In the genomic region with DNA sequence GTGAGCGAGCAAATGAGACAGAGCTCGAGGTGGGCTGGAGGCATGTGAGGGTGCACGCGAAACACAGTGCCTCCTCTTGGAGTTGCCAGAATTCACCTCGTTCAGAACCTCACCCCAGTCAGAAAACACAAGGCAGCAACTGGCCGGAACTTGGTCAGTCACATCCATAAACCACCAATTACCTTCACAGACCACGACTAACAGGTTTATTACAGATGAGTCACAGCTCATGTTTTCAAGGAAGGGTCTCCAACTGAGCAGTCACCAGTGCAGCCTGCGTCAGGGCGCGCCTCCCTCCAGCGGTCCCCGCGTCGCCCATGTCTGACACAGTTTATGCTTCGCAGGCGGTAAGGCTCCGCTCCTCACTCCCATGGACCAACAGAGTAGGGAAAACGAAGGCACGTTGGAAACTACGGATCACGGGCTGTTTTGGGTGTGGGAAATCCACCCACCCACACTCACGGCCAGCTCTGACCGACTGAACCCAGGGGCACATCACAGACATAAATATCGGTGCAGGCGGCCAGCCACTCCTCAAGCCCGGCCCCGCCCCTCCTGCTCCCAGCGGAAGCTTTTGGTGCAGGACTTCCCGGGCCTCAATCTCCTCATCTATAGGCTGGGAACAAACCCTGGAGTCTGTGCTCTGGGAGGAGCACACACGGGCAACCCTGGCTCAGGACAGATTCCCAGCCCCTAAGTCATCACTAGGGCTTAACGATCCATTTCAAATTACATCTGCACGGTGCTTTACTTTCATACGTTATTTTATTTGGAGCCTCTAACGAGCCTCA, we compare ENCODE assay signal across 11 cellular contexts.
DNase-seq lines count a peak whose midpoint lies in the region; ATAC-seq and FAIRE-seq lines count a peak whose summit lies in the region.
"Had no signal": no experiment of that assay in that cellular context is flagged by ENCODE, and none has a peak within 500 bp of the region (broad histone marks: within the 10 kb centered on the region; RNA-seq: fewer than 3 reads in every experiment).

No MANE protein-coding gene starts in this region.

- H3K4me2 ChIP-seq in skeletal muscle satellite cell (ENCODE audit: low read length): peak overlapping the region; percentile 81

- no peak for FAIRE-seq in RCC 7860 (lab: Jason Lieb, UNC)

- intact Hi-C loops in activated CD4-positive, alpha-beta memory T cell treated with anti-CD3 and anti-CD28 coated beads for 36 hours (cut with micrococcal nuclease): no loop called here
- intact Hi-C loops in naive thymus-derived CD4-positive, alpha-beta T cell (cut with micrococcal nuclease): no loop called here

- peaks cover 83% of the 10 kb centered on the region for H3K4me1 Mint-ChIP-seq in activated CD4-positive, alpha-beta memory T cell treated with anti-CD3 and anti-CD28 coated beads for 36 hours (ENCODE audit: low read depth)
- peaks cover 72% of the 10 kb centered on the region for H3K4me1 Mint-ChIP-seq in activated CD4-positive, alpha-beta memory T cell treated with anti-CD3 and anti-CD28 coated beads, Interleukin-2, amount 10 ng/mL, durations not matched to agents 7 days and 5 days
- peaks cover 56 to 91% (median 80%) of the 10 kb centered on the region in 7 donors for H3K4me1 Mint-ChIP-seq in naive thymus-derived CD4-positive, alpha-beta T cell

- POLR2A ChIA-PET in activated CD4-positive, alpha-beta memory T cell treated with anti-CD3 and anti-CD28 coated beads for 36 hours (lab: Charles Lee): no interaction called here
- POLR2A ChIA-PET in activated CD4-positive, alpha-beta memory T cell treated with anti-CD3 and anti-CD28 coated beads, Interleukin-2, amount 10 ng/mL, durations not matched to agents 7 days and 5 days (lab: Charles Lee): no interaction called here
- POLR2A ChIA-PET in naive thymus-derived CD4-positive, alpha-beta T cell (lab: Charles Lee): interaction anchor here (0.6 kb wide), 1 partner anchor 106 kb away, joined by 3 read pairs; no protein-coding TSS in a partner anchor

- H3K36me3 Mint-ChIP-seq in activated CD4-positive, alpha-beta memory T cell treated with anti-CD3 and anti-CD28 coated beads for 36 hours: peaks cover 11% of the 10 kb centered on the region
- H3K36me3 Mint-ChIP-seq in activated CD4-positive, alpha-beta memory T cell treated with anti-CD3 and anti-CD28 coated beads, Interleukin-2, amount 10 ng/mL, durations not matched to agents 7 days and 5 days (ENCODE audit: low read depth): peaks cover 35% of the 10 kb centered on the region
- peaks cover 0 to 15% (median 0%) of the 10 kb centered on the region in 5 donors for H3K36me3 Mint-ChIP-seq in naive thymus-derived CD4-positive, alpha-beta T cell

- H3K4me3 Mint-ChIP-seq in activated CD4-positive, alpha-beta memory T cell treated with anti-CD3 and anti-CD28 coated beads for 36 hours: no peak overlapping the region
- no peak overlapping the region for H3K4me3 Mint-ChIP-seq in activated CD4-positive, alpha-beta memory T cell treated with anti-CD3 and anti-CD28 coated beads, Interleukin-2, amount 10 ng/mL, durations not matched to agents 7 days and 5 days
- peak overlapping the region in 5 of 10 donors; percentile 30 to 58 (median 41) for H3K4me3 Mint-ChIP-seq in naive thymus-derived CD4-positive, alpha-beta T cell
- H3K4me3 Mint-ChIP-seq: activated B cell treated with CpG ODN at 0.5 μM for 24 hours had no signal

- no peaks in the 10 kb centered on the region for H3K27me3 Mint-ChIP-seq in activated CD4-positive, alpha-beta memory T cell treated with anti-CD3 and anti-CD28 coated beads for 36 hours
- H3K27me3 Mint-ChIP-seq in activated CD4-positive, alpha-beta memory T cell treated with anti-CD3 and anti-CD28 coated beads, Interleukin-2, amount 10 ng/mL, durations not matched to agents 7 days and 5 days: no peaks in the 10 kb centered on the region
- no peaks in the 10 kb centered on the region for H3K27me3 Mint-ChIP-seq in naive thymus-derived CD4-positive, alpha-beta T cell
- H3K27me3 Mint-ChIP-seq: activated B cell treated with CpG ODN at 0.5 μM for 24 hours had no signal

- H3K9me3 Mint-ChIP-seq in activated CD4-positive, alpha-beta memory T cell treated with anti-CD3 and anti-CD28 coated beads for 36 hours: no peaks in the 10 kb centered on the region
- no peaks in the 10 kb centered on the region for H3K9me3 Mint-ChIP-seq in activated CD4-positive, alpha-beta memory T cell treated with anti-CD3 and anti-CD28 coated beads, Interleukin-2, amount 10 ng/mL, durations not matched to agents 7 days and 5 days
- H3K9me3 Mint-ChIP-seq in naive thymus-derived CD4-positive, alpha-beta T cell: no peaks in the 10 kb centered on the region
- H3K9me3 Mint-ChIP-seq: activated B cell treated with CpG ODN at 0.5 μM for 24 hours had no signal

- no peak for DNase-seq in activated CD4-positive, alpha-beta memory T cell treated with anti-CD3 and anti-CD28 coated beads for 36 hours
- DNase-seq in activated CD4-positive, alpha-beta memory T cell treated with anti-CD3 and anti-CD28 coated beads, Interleukin-2, amount 10 ng/mL, durations not matched to agents 7 days and 5 days: no peak
- DNase-seq in RCC 7860 (ENCODE audit: low spot score) (peak; percentile 22), glomerular visceral epithelial cell (ENCODE audit: extremely low spot score) (peak; percentile 63)
- DNase-seq in naive thymus-derived CD4-positive, alpha-beta T cell: no peak
- DNase-seq: activated B cell treated with CpG ODN at 0.5 μM for 24 hours, dermis blood vessel endothelial cell, NCI-H345 had no signal

- no peaks in the 10 kb centered on the region for H3K27me3 ChIP-seq in skeletal muscle satellite cell (ENCODE audit: control insufficient read depth, insufficient read depth, low read length)
- H3K27me3 ChIP-seq in naive thymus-derived CD4-positive, alpha-beta T cell (ENCODE audit: control insufficient read depth in 2 of 2, insufficient read depth in 2 of 2, low read length in 2 of 2): no peaks in the 10 kb centered on the region

- peak overlapping the region; percentile 33 for H3K27ac Mint-ChIP-seq in activated CD4-positive, alpha-beta memory T cell treated with anti-CD3 and anti-CD28 coated beads for 36 hours
- no peak overlapping the region for H3K27ac Mint-ChIP-seq in activated CD4-positive, alpha-beta memory T cell treated with anti-CD3 and anti-CD28 coated beads, Interleukin-2, amount 10 ng/mL, durations not matched to agents 7 days and 5 days
- peak overlapping the region in 4 of 9 donors; percentile 28 to 81 (median 50) for H3K27ac Mint-ChIP-seq in naive thymus-derived CD4-positive, alpha-beta T cell
- H3K27ac Mint-ChIP-seq: activated B cell treated with CpG ODN at 0.5 μM for 24 hours had no signal

- no peak for ATAC-seq in HG02642 (IDR thresholded peaks at IDR 0.05; ENCODE audit: poor library complexity, unreplicated experiment)
- ATAC-seq in naive thymus-derived CD4-positive, alpha-beta T cell: no peak
- ATAC-seq in GM18517 (IDR thresholded peaks at IDR 0.05; ENCODE audit: unreplicated experiment): no peak

- H3K36me3 ChIP-seq in skeletal muscle satellite cell (ENCODE audit: insufficient read depth, low read length): no peaks in the 10 kb centered on the region
- peaks cover 0 to 5% (median 0%) of the 10 kb centered on the region in 3 experiments for H3K36me3 ChIP-seq in naive thymus-derived CD4-positive, alpha-beta T cell (ENCODE audit: control insufficient read depth in 2 of 3, insufficient read depth in 3 of 3, low read length in 3 of 3)

- no peaks in the 10 kb centered on the region for H3K9me3 ChIP-seq in skeletal muscle satellite cell (replicated peaks; ENCODE audit: low read length)
- H3K9me3 ChIP-seq in naive thymus-derived CD4-positive, alpha-beta T cell (ENCODE audit: control insufficient read depth in 2 of 3, low read length in 3 of 3): no peaks in the 10 kb centered on the region

- H3K9ac ChIP-seq in skeletal muscle satellite cell (ENCODE audit: low read depth, low read length): peak overlapping the region; percentile 61

- CTCF ChIA-PET in activated CD4-positive, alpha-beta memory T cell treated with anti-CD3 and anti-CD28 coated beads for 36 hours (lab: Charles Lee): interaction anchor here (1.4 kb wide), 1 partner anchor 165 kb away, joined by 3 read pairs; a partner anchor contains a TSS
- CTCF ChIA-PET in activated CD4-positive, alpha-beta memory T cell treated with anti-CD3 and anti-CD28 coated beads, Interleukin-2, amount 10 ng/mL, durations not matched to agents 7 days and 5 days (lab: Charles Lee): no interaction called here
- CTCF ChIA-PET in naive thymus-derived CD4-positive, alpha-beta T cell (lab: Charles Lee): interaction anchor here (1.5 kb wide), 1 partner anchor 16 kb away, joined by 3 read pairs; no protein-coding TSS in a partner anchor

- peak overlapping the region; percentile 60 for H3K4me3 ChIP-seq in skeletal muscle satellite cell (ENCODE audit: low read length)
- no peak overlapping the region for H3K4me3 ChIP-seq in naive thymus-derived CD4-positive, alpha-beta T cell (ENCODE audit: low read length)

- H3K4me1 ChIP-seq in skeletal muscle satellite cell (ENCODE audit: control insufficient read depth, insufficient read depth, low read length): peaks cover 32% of the 10 kb centered on the region
- peaks cover 21 to 39% of the 10 kb centered on the region in 2 donors for H3K4me1 ChIP-seq in naive thymus-derived CD4-positive, alpha-beta T cell (ENCODE audit: control insufficient read depth in 2 of 2, insufficient read depth in 2 of 2, low read length in 2 of 2)

- no peak overlapping the region for H3K27ac ChIP-seq in naive thymus-derived CD4-positive, alpha-beta T cell (ENCODE audit: low read depth, low read length)

Comparison
In these comparisons a context has a peak if more than half of its experiments do, and no peak if none do; other contexts are left out.
1. DNase-seq: peak in RCC 7860 (single experiment) and glomerular visceral epithelial cell (single experiment); none in activated CD4-positive, alpha-beta memory T cell treated with anti-CD3 and anti-CD28 coated beads for 36 hours (single experiment), activated CD4-positive, alpha-beta memory T cell treated with anti-CD3 and anti-CD28 coated beads, Interleukin-2, amount 10 ng/mL, durations not matched to agents 7 days and 5 days (single experiment) and naive thymus-derived CD4-positive, alpha-beta T cell (0 of 9).